Comparison of ENCODE assay signal across 1 cellular context in the genomic region with DNA sequence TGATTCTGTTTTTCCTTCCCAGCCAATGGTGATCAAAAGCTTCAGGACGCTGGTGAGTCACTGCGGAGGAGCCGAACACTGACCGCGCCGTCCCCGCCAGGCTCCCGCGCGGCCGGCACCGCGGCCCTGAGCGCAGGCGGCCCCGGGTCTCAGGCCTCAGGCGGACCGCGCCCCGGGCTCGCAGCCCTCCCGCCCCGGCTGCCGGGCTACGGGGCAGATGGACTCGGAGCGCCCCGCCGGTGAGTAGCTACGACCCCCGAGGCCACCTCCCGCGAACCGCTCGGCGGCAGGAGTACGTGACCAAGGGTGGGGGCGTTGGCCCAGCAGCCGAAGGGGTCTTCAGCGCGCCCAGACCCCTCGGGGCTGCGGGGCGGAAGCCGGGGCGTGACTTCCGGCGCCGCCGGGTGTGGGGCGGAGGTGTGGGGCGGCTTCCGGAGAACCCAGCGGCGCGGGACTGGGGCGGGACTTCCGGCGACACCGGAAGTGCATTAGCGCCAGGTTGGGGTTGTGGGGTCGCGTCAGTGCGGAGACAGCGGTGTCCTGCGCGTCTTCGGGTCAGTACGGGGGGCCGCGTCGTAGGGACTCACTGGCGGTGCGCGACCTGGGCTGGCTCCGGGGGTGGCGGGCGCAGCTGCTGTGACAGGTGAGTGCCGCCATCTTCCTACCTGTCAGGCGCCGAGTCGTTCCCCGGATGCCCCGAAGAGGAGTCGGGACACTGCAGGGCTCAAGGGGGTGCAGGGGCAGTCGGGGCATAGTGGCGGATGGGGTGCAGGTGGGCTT.
TF ChIP-seq lines count a peak whose summit lies in the region.

A gene with protein sequence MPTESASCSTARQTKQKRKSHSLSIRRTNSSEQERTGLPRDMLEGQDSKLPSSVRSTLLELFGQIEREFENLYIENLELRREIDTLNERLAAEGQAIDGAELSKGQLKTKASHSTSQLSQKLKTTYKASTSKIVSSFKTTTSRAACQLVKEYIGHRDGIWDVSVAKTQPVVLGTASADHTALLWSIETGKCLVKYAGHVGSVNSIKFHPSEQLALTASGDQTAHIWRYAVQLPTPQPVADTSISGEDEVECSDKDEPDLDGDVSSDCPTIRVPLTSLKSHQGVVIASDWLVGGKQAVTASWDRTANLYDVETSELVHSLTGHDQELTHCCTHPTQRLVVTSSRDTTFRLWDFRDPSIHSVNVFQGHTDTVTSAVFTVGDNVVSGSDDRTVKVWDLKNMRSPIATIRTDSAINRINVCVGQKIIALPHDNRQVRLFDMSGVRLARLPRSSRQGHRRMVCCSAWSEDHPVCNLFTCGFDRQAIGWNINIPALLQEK (plus strand): TSS at position 60 of the 780 bp plus-strand sequence. CDS start 15,771 bp downstream, outside the sequence.

TF ChIP-seq in HepG2, 621 proteins besides CTCF, POLR2A, EP300 and RAD21 (continued from another document and continues in another):
- TF ChIP-seq, protein P1, sequence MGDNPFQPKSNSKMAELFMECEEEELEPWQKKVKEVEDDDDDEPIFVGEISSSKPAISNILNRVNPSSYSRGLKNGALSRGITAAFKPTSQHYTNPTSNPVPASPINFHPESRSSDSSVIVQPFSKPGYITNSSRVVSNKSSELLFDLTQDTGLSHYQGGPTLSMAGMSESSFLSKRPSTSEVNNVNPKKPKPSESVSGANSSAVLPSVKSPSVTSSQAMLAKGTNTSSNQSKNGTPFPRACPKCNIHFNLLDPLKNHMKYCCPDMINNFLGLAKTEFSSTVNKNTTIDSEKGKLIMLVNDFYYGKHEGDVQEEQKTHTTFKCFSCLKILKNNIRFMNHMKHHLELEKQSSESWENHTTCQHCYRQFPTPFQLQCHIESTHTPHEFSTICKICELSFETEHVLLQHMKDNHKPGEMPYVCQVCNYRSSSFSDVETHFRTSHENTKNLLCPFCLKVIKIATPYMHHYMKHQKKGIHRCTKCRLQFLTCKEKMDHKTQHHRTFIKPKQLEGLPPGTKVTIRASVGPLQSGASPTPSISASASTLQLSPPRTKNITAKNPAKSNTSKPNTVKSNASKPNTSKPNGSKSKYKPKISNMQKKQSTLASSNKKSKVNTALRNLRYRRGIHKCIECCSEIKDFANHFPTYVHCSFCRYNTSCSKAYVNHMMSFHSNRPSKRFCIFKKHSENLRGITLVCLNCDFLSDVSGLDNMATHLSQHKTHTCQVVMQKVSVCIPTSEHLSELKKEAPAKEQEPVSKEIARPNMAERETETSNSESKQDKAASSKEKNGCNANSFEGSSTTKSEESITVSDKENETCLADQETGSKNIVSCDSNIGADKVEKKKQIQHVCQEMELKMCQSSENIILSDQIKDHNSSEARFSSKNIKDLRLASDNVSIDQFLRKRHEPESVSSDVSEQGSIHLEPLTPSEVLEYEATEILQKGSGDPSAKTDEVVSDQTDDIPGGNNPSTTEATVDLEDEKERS (CRISPR knock-in tag; IDR thresholded peaks at IDR 0.05), result no peak
- TF ChIP-seq SOX6 (IDR thresholded peaks at IDR 0.05) (no peak), SOX6 (CRISPR knock-in tag; IDR thresholded peaks at IDR 0.05) (peak; percentile 21; the same call in 1 of the 2 replicates), ARNT2 (CRISPR knock-in tag; IDR thresholded peaks at IDR 0.05; ENCODE audit: low read depth) (no peak; the same call in 1 of the 2 replicates), TBX3 (IDR thresholded peaks at IDR 0.05; ENCODE audit: borderline replicate concordance) (peak; percentile 85), ZNF160 (CRISPR knock-in tag; IDR thresholded peaks at IDR 0.05) (no peak), TOPORS (CRISPR knock-in tag; IDR thresholded peaks at IDR 0.05) (no peak), NFIC (IDR thresholded peaks at IDR 0.05; ENCODE audit: low read length) (no peak), RELA (CRISPR knock-in tag; IDR thresholded peaks at IDR 0.05) (no peak), ZNF468 (CRISPR knock-in tag; IDR thresholded peaks at IDR 0.05) (no peak), SNRNP70 (IDR thresholded peaks at IDR 0.05; ENCODE audit: low read depth, low read length) (no peak), HMG20B (CRISPR knock-in tag; conservative IDR thresholded peaks at IDR 0.05) (no peak), SSRP1 (CRISPR knock-in tag; IDR thresholded peaks at IDR 0.05) (no peak; the same call in 1 of the 2 replicates), FOXK2 (IDR thresholded peaks at IDR 0.05) (no peak), PHF20 (CRISPR knock-in tag; IDR thresholded peaks at IDR 0.05) (peak; percentile 92), NR1H2 (CRISPR knock-in tag; IDR thresholded peaks at IDR 0.05; ENCODE audit: borderline replicate concordance, low read depth) (no peak), NFYC (CRISPR knock-in tag; IDR thresholded peaks at IDR 0.05) (peak; percentile 30; the same call in 1 of the 2 replicates), AKAP8 (CRISPR knock-in tag; IDR thresholded peaks at IDR 0.05) (no peak), POGZ (CRISPR knock-in tag; IDR thresholded peaks at IDR 0.05) (peak; percentile 52; the same call in 1 of the 2 replicates), ZNF891 (CRISPR knock-in tag; IDR thresholded peaks at IDR 0.05) (peak; percentile 49), RFX5 (IDR thresholded peaks at IDR 0.05; ENCODE audit: low read depth, low read length) (no peak), DNMT3B (CRISPR knock-in tag; conservative IDR thresholded peaks at IDR 0.05) (no peak), ZNF564 (CRISPR knock-in tag; IDR thresholded peaks at IDR 0.05) (peak; percentile 84; the same call in 1 of the 2 replicates), MAZ (IDR thresholded peaks at IDR 0.05; ENCODE audit: borderline replicate concordance, low read depth, low read length) (peak; percentile 48; the same call in 1 of the 2 replicates), MAZ (CRISPR knock-in tag; IDR thresholded peaks at IDR 0.05; ENCODE audit: low read depth) (no peak), JUNB (CRISPR knock-in tag; IDR thresholded peaks at IDR 0.05; ENCODE audit: borderline replicate concordance) (no peak), KLF13 (CRISPR knock-in tag; IDR thresholded peaks at IDR 0.05) (no peak), ZNF143 (CRISPR knock-in tag; IDR thresholded peaks at IDR 0.05) (0 out of 2 replicates have a peak, but pooled peaks have one; percentile 33), ZKSCAN1 (IDR thresholded peaks at IDR 0.05; ENCODE audit: low read length) (no peak), NBN (conservative IDR thresholded peaks at IDR 0.05) (no peak), ZNF407 (CRISPR knock-in tag; IDR thresholded peaks at IDR 0.05; ENCODE audit: not compliant biosample characterization) (peak; percentile 62), ZNF75D (CRISPR knock-in tag; IDR thresholded peaks at IDR 0.05; ENCODE audit: borderline replicate concordance) (no peak)
- TF ChIP-seq, protein P2, sequence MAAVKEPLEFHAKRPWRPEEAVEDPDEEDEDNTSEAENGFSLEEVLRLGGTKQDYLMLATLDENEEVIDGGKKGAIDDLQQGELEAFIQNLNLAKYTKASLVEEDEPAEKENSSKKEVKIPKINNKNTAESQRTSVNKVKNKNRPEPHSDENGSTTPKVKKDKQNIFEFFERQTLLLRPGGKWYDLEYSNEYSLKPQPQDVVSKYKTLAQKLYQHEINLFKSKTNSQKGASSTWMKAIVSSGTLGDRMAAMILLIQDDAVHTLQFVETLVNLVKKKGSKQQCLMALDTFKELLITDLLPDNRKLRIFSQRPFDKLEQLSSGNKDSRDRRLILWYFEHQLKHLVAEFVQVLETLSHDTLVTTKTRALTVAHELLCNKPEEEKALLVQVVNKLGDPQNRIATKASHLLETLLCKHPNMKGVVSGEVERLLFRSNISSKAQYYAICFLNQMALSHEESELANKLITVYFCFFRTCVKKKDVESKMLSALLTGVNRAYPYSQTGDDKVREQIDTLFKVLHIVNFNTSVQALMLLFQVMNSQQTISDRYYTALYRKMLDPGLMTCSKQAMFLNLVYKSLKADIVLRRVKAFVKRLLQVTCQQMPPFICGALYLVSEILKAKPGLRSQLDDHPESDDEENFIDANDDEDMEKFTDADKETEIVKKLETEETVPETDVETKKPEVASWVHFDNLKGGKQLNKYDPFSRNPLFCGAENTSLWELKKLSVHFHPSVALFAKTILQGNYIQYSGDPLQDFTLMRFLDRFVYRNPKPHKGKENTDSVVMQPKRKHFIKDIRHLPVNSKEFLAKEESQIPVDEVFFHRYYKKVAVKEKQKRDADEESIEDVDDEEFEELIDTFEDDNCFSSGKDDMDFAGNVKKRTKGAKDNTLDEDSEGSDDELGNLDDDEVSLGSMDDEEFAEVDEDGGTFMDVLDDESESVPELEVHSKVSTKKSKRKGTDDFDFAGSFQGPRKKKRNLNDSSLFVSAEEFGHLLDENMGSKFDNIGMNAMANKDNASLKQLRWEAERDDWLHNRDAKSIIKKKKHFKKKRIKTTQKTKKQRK (IDR thresholded peaks at IDR 0.05; ENCODE audit: low read length), result no peak
- TF ChIP-seq, protein P3, sequence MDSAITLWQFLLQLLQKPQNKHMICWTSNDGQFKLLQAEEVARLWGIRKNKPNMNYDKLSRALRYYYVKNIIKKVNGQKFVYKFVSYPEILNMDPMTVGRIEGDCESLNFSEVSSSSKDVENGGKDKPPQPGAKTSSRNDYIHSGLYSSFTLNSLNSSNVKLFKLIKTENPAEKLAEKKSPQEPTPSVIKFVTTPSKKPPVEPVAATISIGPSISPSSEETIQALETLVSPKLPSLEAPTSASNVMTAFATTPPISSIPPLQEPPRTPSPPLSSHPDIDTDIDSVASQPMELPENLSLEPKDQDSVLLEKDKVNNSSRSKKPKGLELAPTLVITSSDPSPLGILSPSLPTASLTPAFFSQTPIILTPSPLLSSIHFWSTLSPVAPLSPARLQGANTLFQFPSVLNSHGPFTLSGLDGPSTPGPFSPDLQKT (CRISPR knock-in tag; IDR thresholded peaks at IDR 0.05; ENCODE audit: borderline replicate concordance), result peak; percentile 39; the same call in 1 of the 2 replicates
- TF ChIP-seq, protein P4, sequence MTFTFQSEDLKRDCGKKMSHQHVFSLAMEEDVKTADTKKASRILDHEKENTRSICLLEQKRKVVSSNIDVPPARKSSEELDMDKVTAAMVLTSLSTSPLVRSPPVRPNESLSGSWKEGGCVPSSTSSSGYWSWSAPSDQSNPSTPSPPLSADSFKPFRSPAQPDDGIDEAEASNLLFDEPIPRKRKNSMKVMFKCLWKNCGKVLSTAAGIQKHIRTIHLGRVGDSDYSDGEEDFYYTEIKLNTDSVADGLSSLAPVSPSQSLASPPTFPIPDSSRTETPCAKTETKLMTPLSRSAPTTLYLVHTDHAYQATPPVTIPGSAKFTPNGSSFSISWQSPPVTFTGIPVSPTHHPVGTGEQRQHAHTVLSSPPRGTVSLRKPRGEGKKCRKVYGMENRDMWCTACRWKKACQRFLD (CRISPR knock-in tag; IDR thresholded peaks at IDR 0.05; ENCODE audit: borderline replicate concordance), result 0 out of 2 replicates have a peak, but pooled peaks have one; percentile 34
- TF ChIP-seq, protein P5, sequence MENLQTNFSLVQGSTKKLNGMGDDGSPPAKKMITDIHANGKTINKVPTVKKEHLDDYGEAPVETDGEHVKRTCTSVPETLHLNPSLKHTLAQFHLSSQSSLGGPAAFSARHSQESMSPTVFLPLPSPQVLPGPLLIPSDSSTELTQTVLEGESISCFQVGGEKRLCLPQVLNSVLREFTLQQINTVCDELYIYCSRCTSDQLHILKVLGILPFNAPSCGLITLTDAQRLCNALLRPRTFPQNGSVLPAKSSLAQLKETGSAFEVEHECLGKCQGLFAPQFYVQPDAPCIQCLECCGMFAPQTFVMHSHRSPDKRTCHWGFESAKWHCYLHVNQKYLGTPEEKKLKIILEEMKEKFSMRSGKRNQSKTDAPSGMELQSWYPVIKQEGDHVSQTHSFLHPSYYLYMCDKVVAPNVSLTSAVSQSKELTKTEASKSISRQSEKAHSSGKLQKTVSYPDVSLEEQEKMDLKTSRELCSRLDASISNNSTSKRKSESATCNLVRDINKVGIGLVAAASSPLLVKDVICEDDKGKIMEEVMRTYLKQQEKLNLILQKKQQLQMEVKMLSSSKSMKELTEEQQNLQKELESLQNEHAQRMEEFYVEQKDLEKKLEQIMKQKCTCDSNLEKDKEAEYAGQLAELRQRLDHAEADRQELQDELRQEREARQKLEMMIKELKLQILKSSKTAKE (CRISPR knock-in tag; IDR thresholded peaks at IDR 0.05; ENCODE audit: borderline replicate concordance), result peak; percentile 31; the same call in 1 of the 2 replicates
